ENCODE assay signal across 1 cellular context in the genomic region with DNA sequence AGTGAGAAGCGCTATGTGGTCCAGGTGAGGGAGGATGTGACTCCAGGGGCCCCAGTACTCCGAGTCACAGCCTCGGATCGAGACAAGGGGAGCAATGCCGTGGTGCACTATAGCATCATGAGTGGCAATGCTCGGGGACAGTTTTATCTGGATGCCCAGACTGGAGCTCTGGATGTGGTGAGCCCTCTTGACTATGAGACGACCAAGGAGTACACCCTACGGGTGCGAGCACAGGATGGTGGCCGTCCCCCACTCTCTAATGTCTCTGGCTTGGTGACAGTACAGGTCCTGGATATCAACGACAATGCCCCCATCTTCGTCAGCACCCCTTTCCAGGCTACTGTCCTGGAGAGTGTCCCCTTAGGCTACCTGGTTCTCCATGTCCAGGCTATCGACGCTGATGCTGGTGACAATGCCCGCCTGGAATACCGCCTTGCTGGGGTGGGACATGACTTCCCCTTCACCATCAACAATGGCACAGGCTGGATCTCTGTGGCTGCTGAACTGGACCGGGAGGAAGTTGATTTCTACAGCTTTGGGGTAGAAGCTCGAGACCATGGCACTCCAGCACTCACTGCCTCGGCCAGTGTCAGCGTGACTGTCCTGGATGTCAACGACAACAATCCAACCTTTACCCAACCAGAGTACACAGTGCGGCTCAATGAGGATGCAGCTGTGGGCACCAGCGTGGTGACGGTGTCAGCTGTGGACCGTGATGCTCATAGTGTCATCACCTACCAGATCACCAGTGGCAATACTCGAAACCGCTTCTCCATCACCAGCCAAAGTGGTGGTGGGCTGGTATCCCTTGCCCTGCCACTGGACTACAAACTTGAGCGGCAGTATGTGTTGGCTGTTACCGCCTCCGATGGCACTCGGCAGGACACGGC.
TF ChIP-seq lines count a peak whose summit lies in the region.

No MANE protein-coding gene starts in this region.

TF ChIP-seq in HEK293, 187 proteins besides CTCF, POLR2A, EP300 and RAD21:
- TF ChIP-seq SETDB1 (IDR thresholded peaks at IDR 0.05; ENCODE audit: insufficient read length, low read length): peak; percentile 19
- TF ChIP-seq, protein P1, sequence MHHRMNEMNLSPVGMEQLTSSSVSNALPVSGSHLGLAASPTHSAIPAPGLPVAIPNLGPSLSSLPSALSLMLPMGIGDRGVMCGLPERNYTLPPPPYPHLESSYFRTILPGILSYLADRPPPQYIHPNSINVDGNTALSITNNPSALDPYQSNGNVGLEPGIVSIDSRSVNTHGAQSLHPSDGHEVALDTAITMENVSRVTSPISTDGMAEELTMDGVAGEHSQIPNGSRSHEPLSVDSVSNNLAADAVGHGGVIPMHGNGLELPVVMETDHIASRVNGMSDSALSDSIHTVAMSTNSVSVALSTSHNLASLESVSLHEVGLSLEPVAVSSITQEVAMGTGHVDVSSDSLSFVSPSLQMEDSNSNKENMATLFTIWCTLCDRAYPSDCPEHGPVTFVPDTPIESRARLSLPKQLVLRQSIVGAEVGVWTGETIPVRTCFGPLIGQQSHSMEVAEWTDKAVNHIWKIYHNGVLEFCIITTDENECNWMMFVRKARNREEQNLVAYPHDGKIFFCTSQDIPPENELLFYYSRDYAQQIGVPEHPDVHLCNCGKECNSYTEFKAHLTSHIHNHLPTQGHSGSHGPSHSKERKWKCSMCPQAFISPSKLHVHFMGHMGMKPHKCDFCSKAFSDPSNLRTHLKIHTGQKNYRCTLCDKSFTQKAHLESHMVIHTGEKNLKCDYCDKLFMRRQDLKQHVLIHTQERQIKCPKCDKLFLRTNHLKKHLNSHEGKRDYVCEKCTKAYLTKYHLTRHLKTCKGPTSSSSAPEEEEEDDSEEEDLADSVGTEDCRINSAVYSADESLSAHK (tag by site-specific recombination; IDR thresholded peaks at IDR 0.05): peak; percentile 96
- TF ChIP-seq, protein P2, sequence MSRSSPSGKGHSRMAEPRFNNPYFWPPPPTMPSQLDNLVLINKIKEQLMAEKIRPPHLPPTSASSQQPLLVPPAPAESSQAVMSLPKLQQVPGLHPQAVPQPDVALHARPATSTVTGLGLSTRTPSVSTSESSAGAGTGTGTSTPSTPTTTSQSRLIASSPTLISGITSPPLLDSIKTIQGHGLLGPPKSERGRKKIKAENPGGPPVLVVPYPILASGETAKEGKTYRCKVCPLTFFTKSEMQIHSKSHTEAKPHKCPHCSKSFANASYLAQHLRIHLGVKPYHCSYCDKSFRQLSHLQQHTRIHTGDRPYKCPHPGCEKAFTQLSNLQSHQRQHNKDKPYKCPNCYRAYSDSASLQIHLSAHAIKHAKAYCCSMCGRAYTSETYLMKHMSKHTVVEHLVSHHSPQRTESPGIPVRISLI (tag by site-specific recombination; IDR thresholded peaks at IDR 0.05): no peak
- no peak for TF ChIP-seq ZNF664 (tag by site-specific recombination; IDR thresholded peaks at IDR 0.05)
- TF ChIP-seq ZNF596 (tag by site-specific recombination; IDR thresholded peaks at IDR 0.05): no peak
- no peak for TF ChIP-seq ZNF626 (tag by site-specific recombination; IDR thresholded peaks at IDR 0.05)
- TF ChIP-seq ZNF529 (tag by site-specific recombination; IDR thresholded peaks at IDR 0.05; ENCODE audit: insufficient replicate concordance): no peak
